ENCODE assay signal across 9 cellular contexts in genomic region chr22:50242406-50242949, GRCh38.
DNase-seq lines count a peak whose midpoint lies in the region; ATAC-seq lines count a peak whose summit lies in the region.
"Had no signal": no experiment of that assay in that cellular context is flagged by ENCODE, and none has a peak within 500 bp of the region (broad histone marks: within the 10 kb centered on the region; RNA-seq: fewer than 3 reads in every experiment).

No MANE protein-coding gene starts in this region.

- no peaks in the 10 kb centered on the region for H3K27me3 ChIP-seq in adipocyte (replicated peaks; ENCODE audit: control insufficient read depth, insufficient read depth, low read length)

- H3K4me1 ChIP-seq in adipocyte (ENCODE audit: control insufficient read depth, insufficient read depth, low read length), result peaks cover 25% of the 10 kb centered on the region

- no peak for ATAC-seq in stimulated activated naive CD8-positive, alpha-beta T cell treated with anti-CD3 and anti-CD28 coated beads, Interleukin-15, Interleukin-2, amounts not matched to agents 100 U/mL and 50 U/mL, for 24 hours
- ATAC-seq in memory B cell (ENCODE audit: low read depth), result no peak
- ATAC-seq in GM21390 (IDR thresholded peaks at IDR 0.05; ENCODE audit: unreplicated experiment), result no peak
- ATAC-seq in GM21447 (IDR thresholded peaks at IDR 0.05; ENCODE audit: unreplicated experiment), result no peak
- ATAC-seq in GM19397 (IDR thresholded peaks at IDR 0.05; ENCODE audit: unreplicated experiment), result no peak

- H3K4me1 Mint-ChIP-seq in stimulated activated naive CD8-positive, alpha-beta T cell treated with anti-CD3 and anti-CD28 coated beads, Interleukin-15, Interleukin-2, amounts not matched to agents 100 ng/mL and 50 ng/mL, for 24 hours (ENCODE audit: low read depth), result peaks cover 44% of the 10 kb centered on the region
- peaks cover 29% of the 10 kb centered on the region for H3K4me1 Mint-ChIP-seq in memory B cell

- peak overlapping the region; percentile 85 for H3K4me3 ChIP-seq in adipocyte (ENCODE audit: low read length)

- H3K36me3 ChIP-seq in adipocyte (ENCODE audit: control insufficient read depth, insufficient read depth, low read length, severe bottlenecking), result peaks cover 23% of the 10 kb centered on the region

- H3K27ac Mint-ChIP-seq in stimulated activated naive CD8-positive, alpha-beta T cell treated with anti-CD3 and anti-CD28 coated beads, Interleukin-15, Interleukin-2, amounts not matched to agents 100 ng/mL and 50 ng/mL, for 24 hours, result peak overlapping the region; percentile 43
- peak overlapping the region; percentile 45 for H3K27ac Mint-ChIP-seq in memory B cell

- H3K9ac ChIP-seq in adipocyte (ENCODE audit: low read length), result peak overlapping the region; percentile 99

- peak overlapping the region; percentile 92 for H3K4me3 Mint-ChIP-seq in stimulated activated naive CD8-positive, alpha-beta T cell treated with anti-CD3 and anti-CD28 coated beads, Interleukin-15, Interleukin-2, amounts not matched to agents 100 ng/mL and 50 ng/mL, for 24 hours
- peak overlapping the region; percentile 98 for H3K4me3 Mint-ChIP-seq in memory B cell

- H3K9me3 Mint-ChIP-seq in stimulated activated naive CD8-positive, alpha-beta T cell treated with anti-CD3 and anti-CD28 coated beads, Interleukin-15, Interleukin-2, amounts not matched to agents 100 ng/mL and 50 ng/mL, for 24 hours, result no peaks in the 10 kb centered on the region
- H3K9me3 Mint-ChIP-seq in memory B cell, result no peaks in the 10 kb centered on the region

- no peak for DNase-seq in stimulated activated naive CD8-positive, alpha-beta T cell treated with anti-CD3 and anti-CD28 coated beads, Interleukin-15, Interleukin-2, amounts not matched to agents 100 U/mL and 50 U/mL, for 24 hours
- DNase-seq in adipocyte (ENCODE audit: low read depth), result no peak
- DNase-seq in memory B cell (ENCODE audit: low spot score in 2 of 2), result no peak
- DNase-seq in foreskin melanocyte, result no peak
- DNase-seq: activated CD8-positive, alpha-beta memory T cell treated with anti-CD3 and anti-CD28 coated beads for 24 hours had no signal

- H3K27me3 Mint-ChIP-seq in stimulated activated naive CD8-positive, alpha-beta T cell treated with anti-CD3 and anti-CD28 coated beads, Interleukin-15, Interleukin-2, amounts not matched to agents 100 ng/mL and 50 ng/mL, for 24 hours, result no peaks in the 10 kb centered on the region
- H3K27me3 Mint-ChIP-seq in memory B cell, result no peaks in the 10 kb centered on the region

- H3K36me3 Mint-ChIP-seq in stimulated activated naive CD8-positive, alpha-beta T cell treated with anti-CD3 and anti-CD28 coated beads, Interleukin-15, Interleukin-2, amounts not matched to agents 100 ng/mL and 50 ng/mL, for 24 hours (ENCODE audit: low read depth), result peaks cover 15% of the 10 kb centered on the region
- peaks cover 11% of the 10 kb centered on the region for H3K36me3 Mint-ChIP-seq in memory B cell

- H3K9me3 ChIP-seq in adipocyte (ENCODE audit: control insufficient read depth, low read length), result no peaks in the 10 kb centered on the region
